ENCODE assay signal across 9 cellular contexts in the genomic region with DNA sequence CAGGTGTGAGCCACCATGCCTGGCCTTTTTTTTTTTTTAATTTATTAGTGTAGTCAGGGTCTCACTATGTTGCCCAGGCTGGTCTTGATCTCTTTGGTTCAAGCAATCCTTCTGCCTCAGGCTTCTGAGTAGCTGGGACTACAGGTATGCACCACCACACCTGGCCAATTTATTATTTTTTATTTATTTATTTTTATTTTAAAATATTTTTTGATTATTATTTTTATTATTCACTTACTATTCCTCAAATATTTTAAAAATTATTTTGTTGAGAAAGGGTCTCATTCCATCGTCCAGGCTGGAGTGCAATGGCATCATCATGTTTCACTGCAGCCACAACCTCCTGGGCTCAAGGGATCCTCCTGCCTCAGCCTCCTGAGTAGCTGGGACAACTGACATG.
"Had no signal": no experiment of that assay in that cellular context is flagged by ENCODE, and none has a peak within 500 bp of the region (broad histone marks: within the 10 kb centered on the region; RNA-seq: fewer than 3 reads in every experiment).

No MANE protein-coding gene starts in this region.

- H3K4me3 Mint-ChIP-seq: HFFc6, IgD-negative memory B cell had no signal

- H3K9me3 ChIP-seq: HAP-1 had no signal

- H3K27me3 Mint-ChIP-seq: IgD-negative memory B cell had no signal

- H3K4me3 ChIP-seq: GM23248, HAP-1 had no signal

- ATAC-seq: HCT116, HepG2 had no signal

- H3K36me3 ChIP-seq: HAP-1 had no signal

- H3K9me3 Mint-ChIP-seq: HFFc6, IgD-negative memory B cell had no signal

- H3K27ac Mint-ChIP-seq: HFFc6, IgD-negative memory B cell had no signal

- H3K4me1 ChIP-seq: HAP-1 had no signal

- H3K36me3 Mint-ChIP-seq: IgD-negative memory B cell had no signal

- H2AFZ ChIP-seq: GM23248 had no signal

- DNase-seq: GM23248, GOT3, H7, HFFc6 had no signal

- H3K27ac ChIP-seq: GM23248, HL-60 had no signal
